Comparison of ENCODE assay signal across 11 cellular contexts in the genomic region with DNA sequence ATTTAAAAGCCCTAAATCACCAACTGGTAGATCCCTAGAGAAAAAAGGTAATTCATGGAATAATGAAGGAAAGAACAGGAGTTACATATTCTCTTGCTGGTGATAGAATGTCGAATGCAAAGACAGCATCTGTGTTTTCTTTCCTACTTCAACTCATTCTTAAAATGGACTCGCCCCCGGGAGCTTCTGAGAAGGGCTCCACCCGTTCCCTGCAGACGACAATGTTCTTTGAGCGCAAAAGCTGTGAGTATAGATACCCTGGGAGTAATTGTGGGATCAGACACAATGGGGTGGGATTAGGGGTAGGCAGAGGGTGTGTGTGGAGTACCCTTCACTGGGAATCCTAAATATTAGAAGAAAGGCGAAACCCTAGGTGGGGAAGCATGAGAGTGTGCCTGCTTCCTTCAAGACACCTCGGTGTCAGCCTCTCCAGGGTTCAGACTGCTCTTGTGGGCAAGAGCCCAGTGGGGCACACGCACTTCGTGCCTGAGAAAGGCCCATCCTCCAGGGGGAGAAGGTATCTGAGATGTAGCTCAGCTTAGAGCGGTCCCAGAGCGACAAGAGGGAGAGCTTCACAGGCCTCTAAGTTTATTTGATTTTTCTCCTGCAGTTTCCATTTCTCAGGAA.
DNase-seq lines count a peak whose midpoint lies in the region; ATAC-seq and TF ChIP-seq lines count a peak whose summit lies in the region.
"Had no signal": no experiment of that assay in that cellular context is flagged by ENCODE, and none has a peak within 500 bp of the region (broad histone marks: within the 10 kb centered on the region; RNA-seq: fewer than 3 reads in every experiment).

No MANE protein-coding gene starts in this region.

- no peaks in the 10 kb centered on the region for H3K36me3 Mint-ChIP-seq in neural progenitor cell

- POLR2A ChIA-PET in PC-3 (lab: Charles Lee; ENCODE audit: unreplicated experiment), result no interaction called here

- H3K27me3 ChIP-seq in dorsolateral prefrontal cortex (peaks cover 0 to 39% (median 5%) of the 10 kb centered on the region in 45 donors), neural progenitor cell (peaks cover 71% of the 10 kb centered on the region), PC-3 (ENCODE audit: low read length) (no peaks in the 10 kb centered on the region)

- peaks cover 9% of the 10 kb centered on the region for H3F3A ChIP-seq in neural progenitor cell (ENCODE audit: low read depth)
- no peaks in the 10 kb centered on the region for H3F3A ChIP-seq in PC-3 (ENCODE audit: low read length, unreplicated experiment)

- H4K20me1 ChIP-seq in neural progenitor cell (ENCODE audit: low read depth) (peaks cover 27% of the 10 kb centered on the region), PC-3 (ENCODE audit: low read length) (no peaks in the 10 kb centered on the region)

- no peak overlapping the region for H3K27ac Mint-ChIP-seq in neural progenitor cell

- no peak for ATAC-seq in PC-3
- no peak for ATAC-seq in HG02973 (IDR thresholded peaks at IDR 0.05; ENCODE audit: unreplicated experiment)
- no peak for ATAC-seq in HG03469 (IDR thresholded peaks at IDR 0.05; ENCODE audit: unreplicated experiment)
- ATAC-seq: left ventricle myocardium superior had no signal

- TF ChIP-seq CTCF in dorsolateral prefrontal cortex (IDR thresholded peaks at IDR 0.05 in 54 of 56, conservative IDR thresholded peaks at IDR 0.05 in 2 of 56; ENCODE audit: low read depth in 1 of 56, partially characterized antibody in 56 of 56), result no peak
- no peak for TF ChIP-seq CTCF in neural progenitor cell (IDR thresholded peaks at IDR 0.05)
- TF ChIP-seq CTCF in PC-3 (conservative IDR thresholded peaks at IDR 0.05; ENCODE audit: low read depth, low read length), result no peak

- peaks cover 3% of the 10 kb centered on the region for H3K9me3 Mint-ChIP-seq in neural progenitor cell

- H3K9me2 ChIP-seq in PC-3 (replicated peaks; ENCODE audit: low read length), result no peaks in the 10 kb centered on the region

- H3K36me3 ChIP-seq in neural progenitor cell (no peaks in the 10 kb centered on the region), PC-3 (ENCODE audit: low read depth, low read length) (0 out of 2 replicates have a peak, but pooled peaks cover 3% of the 10 kb centered on the region)
- H3K36me3 ChIP-seq: breast epithelium, transverse colon had no signal

- H3K9ac ChIP-seq in neural progenitor cell (no peak overlapping the region), PC-3 (ENCODE audit: low read length) (no peak overlapping the region)

- intact Hi-C loops in dorsolateral prefrontal cortex (cut with DNase I) (no loop called here), PC-3 (cut with micrococcal nuclease) (no loop called here)

- H3K27me3 Mint-ChIP-seq in neural progenitor cell (ENCODE audit: insufficient read depth, low read depth), result peaks cover 29% of the 10 kb centered on the region

- no peaks in the 10 kb centered on the region for H3K9me3 ChIP-seq in neural progenitor cell (ENCODE audit: low read depth)
- H3K9me3 ChIP-seq in PC-3 (ENCODE audit: low read length), result no peaks in the 10 kb centered on the region
- H3K9me3 ChIP-seq: breast epithelium, transverse colon had no signal

- H2AFZ ChIP-seq in neural progenitor cell (replicated peaks) (no peak overlapping the region), PC-3 (ENCODE audit: low read length) (no peak overlapping the region)

- CTCF ChIA-PET in PC-3 (lab: Charles Lee), result no interaction called here

- peaks cover 25% of the 10 kb centered on the region for H3K4me1 Mint-ChIP-seq in neural progenitor cell

- H3K4me2 ChIP-seq in neural progenitor cell (peak overlapping the region; percentile 42), PC-3 (ENCODE audit: low read length) (no peak overlapping the region)

- H3K4me3 ChIP-seq in dorsolateral prefrontal cortex (peak overlapping the region in 53 of 59 donors; percentile 0 to 81 (median 66)), neural progenitor cell (no peak overlapping the region), PC-3 (ENCODE audit: low read length) (no peak overlapping the region)

- BruUV-seq in PC-3 (replicated peaks; lab: Mats Ljungman, UMichigan), result no TSS peak

- peak overlapping the region; percentile 87 for H3K4me3 Mint-ChIP-seq in neural progenitor cell

- peak; percentile 61 to 70 for DNase-seq in NCI-H446 (lab: John Stamatoyannopoulos, UW)
- DNase-seq in NCI-H446 treated with DMSO at 0.1 percent for 48 hours (lab: John Stamatoyannopoulos, UW), result no peak
- peak; percentile 11 for DNase-seq in NCI-H69 (lab: John Stamatoyannopoulos, UW)
- peak in 2 of 10 donors; percentile 3 to 16 for DNase-seq in dorsolateral prefrontal cortex
- no peak for DNase-seq in neural progenitor cell (ENCODE audit: low spot score)
- DNase-seq in PC-3, result no peak
- DNase-seq: left ventricle myocardium superior, transverse colon had no signal

- H3K4me1 ChIP-seq in neural progenitor cell (peaks cover 20% of the 10 kb centered on the region), PC-3 (ENCODE audit: insufficient read depth, low read length) (no peaks in the 10 kb centered on the region)

- H3K27ac ChIP-seq in dorsolateral prefrontal cortex (peak overlapping the region in 41 of 59 donors; percentile 16 to 89 (median 72)), neural progenitor cell (no peak overlapping the region), PC-3 (ENCODE audit: low read length) (no peak overlapping the region)
- H3K27ac ChIP-seq: breast epithelium, transverse colon had no signal

- H3K79me2 ChIP-seq in neural progenitor cell (ENCODE audit: low read depth) (no peaks in the 10 kb centered on the region), PC-3 (ENCODE audit: low read length) (no peaks in the 10 kb centered on the region)

Comparison
In these comparisons a context has a peak if more than half of its experiments do, and no peak if none do; other contexts are left out.
1. DNase-seq: peak in NCI-H446 (2 of 2) and NCI-H69 (single experiment); none in NCI-H446 treated with DMSO at 0.1 percent for 48 hours (single experiment), neural progenitor cell (single experiment) and PC-3 (single experiment).
2. H3K27ac ChIP-seq: peak in dorsolateral prefrontal cortex (41 of 59); none in neural progenitor cell (single experiment) and PC-3 (single experiment).
3. H3K4me3 ChIP-seq: peak in dorsolateral prefrontal cortex (53 of 59); none in neural progenitor cell (single experiment) and PC-3 (single experiment).